Comparison of ENCODE assay signal across 1 cellular context in genomic region chr10:107914450-107915276, GRCh38.
TF ChIP-seq lines count a peak whose summit lies in the region.

No MANE protein-coding gene starts in this region.

TF ChIP-seq in H1, 55 proteins besides CTCF, POLR2A, EP300 and RAD21 (continued from another document):
- TF ChIP-seq CEBPB (IDR thresholded peaks at IDR 0.05; ENCODE audit: low read depth, low read length) (no peak), TBP (IDR thresholded peaks at IDR 0.05; ENCODE audit: low read depth, low read length) (peak; percentile 33; the same call in 1 of the 2 replicates), RNF2 (IDR thresholded peaks at IDR 0.05; ENCODE audit: borderline replicate concordance, low read depth, low read length, missing control alignments, poor library complexity, severe bottlenecking) (no peak), BCL11A (IDR thresholded peaks at IDR 0.05; ENCODE audit: low read depth in 2 of 2, low read length in 2 of 2) (no peak), CBX5 (IDR thresholded peaks at IDR 0.05; ENCODE audit: low read depth, low read length) (no peak), POLR2AphosphoS5 (IDR thresholded peaks at IDR 0.05; ENCODE audit: low read depth, low read length) (no peak), GABPA (IDR thresholded peaks at IDR 0.05; ENCODE audit: borderline replicate concordance, insufficient read depth, low read length) (no peak), ZNF274 (IDR thresholded peaks at IDR 0.05; ENCODE audit: borderline replicate concordance, extremely low read depth, low read length) (no peak), PHF8 (conservative IDR thresholded peaks at IDR 0.05; ENCODE audit: low read depth, low read length) (peak; percentile 22; the same call in 1 of the 2 replicates), EZH2 (IDR thresholded peaks at IDR 0.05; ENCODE audit: low read depth, low read length, severe bottlenecking) (no peak), NANOG (IDR thresholded peaks at IDR 0.05; ENCODE audit: insufficient read depth, low read depth, low read length, poor library complexity, severe bottlenecking) (no peak), SIX5 (IDR thresholded peaks at IDR 0.05; ENCODE audit: low read depth, low read length) (no peak), TAF1 (IDR thresholded peaks at IDR 0.05; ENCODE audit: low read depth, low read length) (no peak)
- TF ChIP-seq, protein P1, sequence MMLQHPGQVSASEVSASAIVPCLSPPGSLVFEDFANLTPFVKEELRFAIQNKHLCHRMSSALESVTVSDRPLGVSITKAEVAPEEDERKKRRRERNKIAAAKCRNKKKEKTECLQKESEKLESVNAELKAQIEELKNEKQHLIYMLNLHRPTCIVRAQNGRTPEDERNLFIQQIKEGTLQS (IDR thresholded peaks at IDR 0.05; ENCODE audit: insufficient read depth, low read depth, low read length), result no peak
